25 cellular contexts compared by ENCODE assay signal in genomic region chr13:37889811-37890210, GRCh38. TPM values are rescaled to one million over a fixed set of nuclear protein-coding genes. Genes with fewer than 3 reads are reported as not detected.
"Had no signal": no experiment of that assay in that cellular context is flagged by ENCODE, and none has a peak within 500 bp of the region (broad histone marks: within the 10 kb centered on the region; RNA-seq: fewer than 3 reads in every experiment).

No MANE protein-coding gene starts in this region.

- H3K4me3 Mint-ChIP-seq: effector memory CD8-positive, alpha-beta T cell; memory B cell; mesothelial cell of epicardium; naive B cell; natural killer cell treated with Interleukin-12 subunit alpha and Interleukin-12 subunit beta and Interleukin-15 and Interleukin-18, amount 100 ng/mL, for 72 hours; neural crest cell; stimulated activated naive CD8-positive, alpha-beta T cell treated with anti-CD3 and anti-CD28 coated beads, Interleukin-15, amount 100 ng/mL, for 72 hours; type B pancreatic cell had no signal

- H3K9me3 ChIP-seq: gastroesophageal sphincter, heart left ventricle, mucosa of descending colon, neutrophil, right lobe of liver, suprapubic skin had no signal

- H3K27me3 Mint-ChIP-seq: effector memory CD8-positive, alpha-beta T cell; memory B cell; naive B cell; natural killer cell treated with Interleukin-12 subunit alpha and Interleukin-12 subunit beta and Interleukin-15 and Interleukin-18, amount 100 ng/mL, for 72 hours; progenitor cell of endocrine pancreas; stimulated activated naive CD8-positive, alpha-beta T cell treated with anti-CD3 and anti-CD28 coated beads, Interleukin-15, amount 100 ng/mL, for 72 hours; type B pancreatic cell had no signal

- DNase-seq: dermis blood vessel endothelial cell; effector memory CD8-positive, alpha-beta T cell; heart left ventricle; kidney; mucosa of descending colon; naive B cell; right lobe of liver; stimulated activated CD4-positive, alpha-beta T cell treated with anti-CD3 and anti-CD28 coated beads, Interleukin-15, amount 100 ng/mL, for 24 hours; stimulated activated CD4-positive, alpha-beta T cell treated with anti-CD3 and anti-CD28 coated beads, Interleukin-2, amount 100 ng/mL, for 48 hours; stimulated activated naive CD4-positive, alpha-beta T cell; stimulated activated naive CD8-positive, alpha-beta T cell treated with anti-CD3 and anti-CD28 coated beads, Interleukin-15, amount 100 ng/mL, for 72 hours had no signal

- H3K27ac Mint-ChIP-seq: effector memory CD8-positive, alpha-beta T cell; memory B cell; mesothelial cell of epicardium; naive B cell; natural killer cell treated with Interleukin-12 subunit alpha and Interleukin-12 subunit beta and Interleukin-15 and Interleukin-18, amount 100 ng/mL, for 72 hours; progenitor cell of endocrine pancreas; stimulated activated naive CD8-positive, alpha-beta T cell treated with anti-CD3 and anti-CD28 coated beads, Interleukin-15, amount 100 ng/mL, for 72 hours; type B pancreatic cell had no signal

- ATAC-seq: effector memory CD8-positive, alpha-beta T cell; gastroesophageal sphincter; heart left ventricle; left lobe of liver; mucosa of descending colon; natural killer cell treated with Interleukin-12 subunit alpha and Interleukin-12 subunit beta and Interleukin-15 and Interleukin-18, amount 100 ng/mL, for 72 hours; right lobe of liver; stimulated activated naive CD8-positive, alpha-beta T cell treated with anti-CD3 and anti-CD28 coated beads, Interleukin-15, amount 100 ng/mL, for 72 hours had no signal

- H3K9me3 Mint-ChIP-seq: memory B cell, neural crest cell, type B pancreatic cell had no signal

- H3K36me3 ChIP-seq: gastroesophageal sphincter, heart left ventricle, neutrophil, right lobe of liver, suprapubic skin had no signal

- FAIRE-seq: kidney had no signal

- H3K27me3 ChIP-seq: gastroesophageal sphincter, heart left ventricle, hepatocyte, neutrophil, right lobe of liver had no signal

- H3K4me1 Mint-ChIP-seq: memory B cell; mesothelial cell of epicardium; naive B cell; neural crest cell; stimulated activated naive CD8-positive, alpha-beta T cell treated with anti-CD3 and anti-CD28 coated beads, Interleukin-15, amount 100 ng/mL, for 72 hours had no signal

- H3K4me1 ChIP-seq: gastroesophageal sphincter, heart left ventricle, parathyroid adenoma, right lobe of liver, suprapubic skin had no signal

- H3K27ac ChIP-seq: coronary artery, gastroesophageal sphincter, heart left ventricle, hepatocyte, neutrophil, parathyroid adenoma, right lobe of liver, suprapubic skin had no signal

- H3K4me3 ChIP-seq: gastroesophageal sphincter, heart left ventricle, hepatocyte, lung, mucosa of descending colon, right lobe of liver, suprapubic skin had no signal

- H3K36me3 Mint-ChIP-seq: memory B cell; mesothelial cell of epicardium; naive B cell; natural killer cell treated with Interleukin-12 subunit alpha and Interleukin-12 subunit beta and Interleukin-15 and Interleukin-18, amount 100 ng/mL, for 72 hours; type B pancreatic cell had no signal

RNA-seq across cellular contexts. Expression of gene TRPC4, which starts 20.2 kb away (rescaled TPM):
- total RNA-seq: natural killer cell treated with Interleukin-12 subunit alpha and Interleukin-12 subunit beta and Interleukin-15 and Interleukin-18, amount 100 ng/mL, for 72 hours had no signal
